Comparison of ENCODE assay signal across 3 cellular contexts in the genomic region with DNA sequence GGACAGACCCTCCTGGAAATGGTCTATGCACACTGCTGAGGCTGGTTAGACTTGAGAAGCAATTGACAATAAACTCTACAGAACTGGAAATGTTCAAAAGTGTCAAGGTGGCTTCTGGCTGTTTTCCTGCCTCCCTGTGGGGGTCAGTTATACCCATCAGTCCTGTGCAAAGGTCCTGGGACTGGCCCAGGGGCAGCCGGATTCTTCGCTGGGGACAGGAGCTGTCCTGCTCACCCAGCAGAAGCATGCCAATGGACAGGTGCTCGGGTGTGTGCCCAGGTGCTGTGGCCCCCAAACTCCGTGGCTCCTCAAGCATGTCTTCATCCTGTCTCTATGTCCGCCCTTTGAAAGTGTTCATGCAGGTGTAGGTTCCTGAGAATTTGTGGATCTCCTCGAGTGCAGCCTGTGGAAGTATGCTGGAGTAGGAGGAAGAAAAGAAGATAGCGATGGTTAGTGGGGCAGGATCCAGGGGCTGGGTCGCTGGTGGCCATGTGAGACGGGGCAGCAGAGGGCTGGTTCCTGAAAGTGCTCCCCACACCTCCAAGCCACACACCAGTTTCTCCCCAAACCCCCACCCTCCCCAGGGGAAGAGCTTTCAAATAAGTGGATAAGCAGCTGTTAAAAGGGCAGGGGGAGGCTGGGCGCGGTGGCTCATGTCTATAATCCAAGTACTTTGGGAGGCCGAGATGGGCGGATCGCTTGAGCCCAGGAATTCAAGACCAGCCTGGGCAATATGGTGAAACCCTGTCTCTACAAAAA.
TF ChIP-seq lines count a peak whose summit lies in the region.

No MANE protein-coding gene starts in this region.

TF ChIP-seq in SK-N-SH treated with all-trans-retinoic acid at 6 μM for 48 hours, 23 proteins besides CTCF, POLR2A, EP300 and RAD21:
- no peak for TF ChIP-seq CSDC2 (CRISPR knock-in tag; IDR thresholded peaks at IDR 0.05)
- TF ChIP-seq GLIS3 (CRISPR knock-in tag; IDR thresholded peaks at IDR 0.05): peak; percentile 2; the same call in 1 of the 2 replicates
- TF ChIP-seq SNAI2 (CRISPR knock-in tag; IDR thresholded peaks at IDR 0.05): no peak

TF ChIP-seq in SK-N-SH, 30 proteins besides CTCF, POLR2A, EP300 and RAD21:
- TF ChIP-seq RCOR1 (IDR thresholded peaks at IDR 0.05; ENCODE audit: low read length) (no peak), NRF1 (IDR thresholded peaks at IDR 0.05; ENCODE audit: low read depth, low read length) (no peak), TEAD4 (IDR thresholded peaks at IDR 0.05; ENCODE audit: borderline replicate concordance, insufficient read depth) (no peak), FOXM1 (IDR thresholded peaks at IDR 0.05; ENCODE audit: low read depth) (no peak), SMC3 (IDR thresholded peaks at IDR 0.05; ENCODE audit: low read depth, low read length) (no peak), ELF1 (IDR thresholded peaks at IDR 0.05) (no peak), POLR2AphosphoS5 (IDR thresholded peaks at IDR 0.05; ENCODE audit: low read depth, low read length) (no peak), MXI1 (IDR thresholded peaks at IDR 0.05; ENCODE audit: low read depth, low read length) (no peak), CHD2 (IDR thresholded peaks at IDR 0.05; ENCODE audit: low read length, partially characterized antibody) (no peak), GABPA (IDR thresholded peaks at IDR 0.05; ENCODE audit: low read depth) (no peak), MEF2A (IDR thresholded peaks at IDR 0.05; ENCODE audit: borderline replicate concordance, low read depth) (no peak), NFIC (IDR thresholded peaks at IDR 0.05; ENCODE audit: borderline replicate concordance) (no peak)
- TF ChIP-seq, protein P1, sequence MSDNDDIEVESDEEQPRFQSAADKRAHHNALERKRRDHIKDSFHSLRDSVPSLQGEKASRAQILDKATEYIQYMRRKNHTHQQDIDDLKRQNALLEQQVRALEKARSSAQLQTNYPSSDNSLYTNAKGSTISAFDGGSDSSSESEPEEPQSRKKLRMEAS (IDR thresholded peaks at IDR 0.05; ENCODE audit: low read depth): no peak
- TF ChIP-seq, protein P2, sequence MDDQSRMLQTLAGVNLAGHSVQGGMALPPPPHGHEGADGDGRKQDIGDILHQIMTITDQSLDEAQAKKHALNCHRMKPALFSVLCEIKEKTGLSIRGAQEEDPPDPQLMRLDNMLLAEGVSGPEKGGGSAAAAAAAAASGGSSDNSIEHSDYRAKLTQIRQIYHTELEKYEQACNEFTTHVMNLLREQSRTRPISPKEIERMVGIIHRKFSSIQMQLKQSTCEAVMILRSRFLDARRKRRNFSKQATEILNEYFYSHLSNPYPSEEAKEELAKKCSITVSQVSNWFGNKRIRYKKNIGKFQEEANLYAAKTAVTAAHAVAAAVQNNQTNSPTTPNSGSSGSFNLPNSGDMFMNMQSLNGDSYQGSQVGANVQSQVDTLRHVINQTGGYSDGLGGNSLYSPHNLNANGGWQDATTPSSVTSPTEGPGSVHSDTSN (IDR thresholded peaks at IDR 0.05): no peak
- TF ChIP-seq, protein P3, sequence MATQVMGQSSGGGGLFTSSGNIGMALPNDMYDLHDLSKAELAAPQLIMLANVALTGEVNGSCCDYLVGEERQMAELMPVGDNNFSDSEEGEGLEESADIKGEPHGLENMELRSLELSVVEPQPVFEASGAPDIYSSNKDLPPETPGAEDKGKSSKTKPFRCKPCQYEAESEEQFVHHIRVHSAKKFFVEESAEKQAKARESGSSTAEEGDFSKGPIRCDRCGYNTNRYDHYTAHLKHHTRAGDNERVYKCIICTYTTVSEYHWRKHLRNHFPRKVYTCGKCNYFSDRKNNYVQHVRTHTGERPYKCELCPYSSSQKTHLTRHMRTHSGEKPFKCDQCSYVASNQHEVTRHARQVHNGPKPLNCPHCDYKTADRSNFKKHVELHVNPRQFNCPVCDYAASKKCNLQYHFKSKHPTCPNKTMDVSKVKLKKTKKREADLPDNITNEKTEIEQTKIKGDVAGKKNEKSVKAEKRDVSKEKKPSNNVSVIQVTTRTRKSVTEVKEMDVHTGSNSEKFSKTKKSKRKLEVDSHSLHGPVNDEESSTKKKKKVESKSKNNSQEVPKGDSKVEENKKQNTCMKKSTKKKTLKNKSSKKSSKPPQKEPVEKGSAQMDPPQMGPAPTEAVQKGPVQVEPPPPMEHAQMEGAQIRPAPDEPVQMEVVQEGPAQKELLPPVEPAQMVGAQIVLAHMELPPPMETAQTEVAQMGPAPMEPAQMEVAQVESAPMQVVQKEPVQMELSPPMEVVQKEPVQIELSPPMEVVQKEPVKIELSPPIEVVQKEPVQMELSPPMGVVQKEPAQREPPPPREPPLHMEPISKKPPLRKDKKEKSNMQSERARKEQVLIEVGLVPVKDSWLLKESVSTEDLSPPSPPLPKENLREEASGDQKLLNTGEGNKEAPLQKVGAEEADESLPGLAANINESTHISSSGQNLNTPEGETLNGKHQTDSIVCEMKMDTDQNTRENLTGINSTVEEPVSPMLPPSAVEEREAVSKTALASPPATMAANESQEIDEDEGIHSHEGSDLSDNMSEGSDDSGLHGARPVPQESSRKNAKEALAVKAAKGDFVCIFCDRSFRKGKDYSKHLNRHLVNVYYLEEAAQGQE (IDR thresholded peaks at IDR 0.05; ENCODE audit: low read depth, low read length): no peak
- TF ChIP-seq, protein P4, sequence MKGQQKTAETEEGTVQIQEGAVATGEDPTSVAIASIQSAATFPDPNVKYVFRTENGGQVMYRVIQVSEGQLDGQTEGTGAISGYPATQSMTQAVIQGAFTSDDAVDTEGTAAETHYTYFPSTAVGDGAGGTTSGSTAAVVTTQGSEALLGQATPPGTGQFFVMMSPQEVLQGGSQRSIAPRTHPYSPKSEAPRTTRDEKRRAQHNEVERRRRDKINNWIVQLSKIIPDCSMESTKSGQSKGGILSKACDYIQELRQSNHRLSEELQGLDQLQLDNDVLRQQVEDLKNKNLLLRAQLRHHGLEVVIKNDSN (IDR thresholded peaks at IDR 0.05; ENCODE audit: borderline replicate concordance, low read depth): no peak

TF ChIP-seq in K562, 482 proteins besides CTCF, POLR2A, EP300 and RAD21:
- TF ChIP-seq SMC3 (conservative IDR thresholded peaks at IDR 0.05; ENCODE audit: insufficient read depth, low read depth, low read length) (no peak), RBM25 (IDR thresholded peaks at IDR 0.05; ENCODE audit: low read depth, low read length, severe bottlenecking) (peak; percentile 51), ZNF436 (CRISPR knock-in tag; IDR thresholded peaks at IDR 0.05) (no peak), ZNF445 (CRISPR knock-in tag; IDR thresholded peaks at IDR 0.05; ENCODE audit: low read depth) (no peak), CBX1 (IDR thresholded peaks at IDR 0.05; ENCODE audit: low read depth) (no peak)
- TF ChIP-seq, protein P5, sequence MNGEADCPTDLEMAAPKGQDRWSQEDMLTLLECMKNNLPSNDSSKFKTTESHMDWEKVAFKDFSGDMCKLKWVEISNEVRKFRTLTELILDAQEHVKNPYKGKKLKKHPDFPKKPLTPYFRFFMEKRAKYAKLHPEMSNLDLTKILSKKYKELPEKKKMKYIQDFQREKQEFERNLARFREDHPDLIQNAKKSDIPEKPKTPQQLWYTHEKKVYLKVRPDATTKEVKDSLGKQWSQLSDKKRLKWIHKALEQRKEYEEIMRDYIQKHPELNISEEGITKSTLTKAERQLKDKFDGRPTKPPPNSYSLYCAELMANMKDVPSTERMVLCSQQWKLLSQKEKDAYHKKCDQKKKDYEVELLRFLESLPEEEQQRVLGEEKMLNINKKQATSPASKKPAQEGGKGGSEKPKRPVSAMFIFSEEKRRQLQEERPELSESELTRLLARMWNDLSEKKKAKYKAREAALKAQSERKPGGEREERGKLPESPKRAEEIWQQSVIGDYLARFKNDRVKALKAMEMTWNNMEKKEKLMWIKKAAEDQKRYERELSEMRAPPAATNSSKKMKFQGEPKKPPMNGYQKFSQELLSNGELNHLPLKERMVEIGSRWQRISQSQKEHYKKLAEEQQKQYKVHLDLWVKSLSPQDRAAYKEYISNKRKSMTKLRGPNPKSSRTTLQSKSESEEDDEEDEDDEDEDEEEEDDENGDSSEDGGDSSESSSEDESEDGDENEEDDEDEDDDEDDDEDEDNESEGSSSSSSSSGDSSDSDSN (IDR thresholded peaks at IDR 0.05; ENCODE audit: borderline replicate concordance in 1 of 2, low read depth in 2 of 2, low read length in 2 of 2): no peak
- TF ChIP-seq, protein P6, sequence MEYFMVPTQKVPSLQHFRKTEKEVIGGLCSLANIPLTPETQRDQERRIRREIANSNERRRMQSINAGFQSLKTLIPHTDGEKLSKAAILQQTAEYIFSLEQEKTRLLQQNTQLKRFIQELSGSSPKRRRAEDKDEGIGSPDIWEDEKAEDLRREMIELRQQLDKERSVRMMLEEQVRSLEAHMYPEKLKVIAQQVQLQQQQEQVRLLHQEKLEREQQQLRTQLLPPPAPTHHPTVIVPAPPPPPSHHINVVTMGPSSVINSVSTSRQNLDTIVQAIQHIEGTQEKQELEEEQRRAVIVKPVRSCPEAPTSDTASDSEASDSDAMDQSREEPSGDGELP (CRISPR knock-in tag; IDR thresholded peaks at IDR 0.05; ENCODE audit: borderline replicate concordance): no peak
TF ChIP-seq in K562: peak in this region for 1.
